In the genomic region with DNA sequence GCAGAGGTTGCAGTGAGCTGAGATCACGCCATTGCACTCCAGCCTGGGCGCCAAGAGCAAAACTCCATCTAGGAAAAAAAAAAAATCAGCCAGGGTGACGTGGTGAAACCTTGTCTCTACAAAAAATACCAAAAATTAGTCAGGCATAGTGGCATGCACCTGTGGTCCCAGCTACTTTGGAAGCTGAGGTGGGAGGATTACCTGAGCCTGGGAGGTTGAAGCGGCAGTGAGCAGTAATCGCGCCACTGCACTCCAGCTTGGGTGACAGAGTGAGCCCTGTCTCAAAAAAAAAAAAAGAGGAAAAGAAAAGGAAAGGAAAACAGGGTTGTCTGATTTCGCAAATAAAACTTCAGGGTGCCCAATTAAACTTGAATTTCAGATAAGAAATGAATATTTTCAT, we compare ENCODE assay signal across 19 cellular contexts.
"Had no signal": no experiment of that assay in that cellular context is flagged by ENCODE, and none has a peak within 500 bp of the region (broad histone marks: within the 10 kb centered on the region; RNA-seq: fewer than 3 reads in every experiment).

No MANE protein-coding gene starts in this region.

- H3K4me3 Mint-ChIP-seq: activated naive CD4-positive, alpha-beta T cell treated with anti-CD3 and anti-CD28 coated beads, Interleukin-2, amount 50 U/mL, for 24 hours; brain; immature natural killer cell; natural killer cell treated with Interleukin-12 subunit alpha and Interleukin-12 subunit beta and Interleukin-15 and Interleukin-18, amount 100 ng/mL, for 72 hours; stimulated activated naive CD8-positive, alpha-beta T cell treated with anti-CD3 and anti-CD28 coated beads, Interleukin-15, Interleukin-2, amounts not matched to agents 100 ng/mL and 50 ng/mL, for 24 hours; T-helper 2 cell treated with Interferon-gamma antibody and Interleukin-4, amounts not matched to agents 5 μg/mL and 100 μg/mL, for 36 hours had no signal

- H3K27me3 Mint-ChIP-seq: activated naive CD4-positive, alpha-beta T cell treated with anti-CD3 and anti-CD28 coated beads, Interleukin-2, amount 50 U/mL, for 24 hours; stimulated activated naive CD8-positive, alpha-beta T cell treated with anti-CD3 and anti-CD28 coated beads, Interleukin-15, Interleukin-2, amounts not matched to agents 100 ng/mL and 50 ng/mL, for 24 hours had no signal

- H3K9me3 Mint-ChIP-seq: activated naive CD4-positive, alpha-beta T cell treated with anti-CD3 and anti-CD28 coated beads, Interleukin-2, amount 50 U/mL, for 24 hours; natural killer cell treated with Interleukin-12 subunit alpha and Interleukin-12 subunit beta and Interleukin-15 and Interleukin-18, amount 100 ng/mL, for 72 hours; stimulated activated naive CD8-positive, alpha-beta T cell treated with anti-CD3 and anti-CD28 coated beads, Interleukin-15, Interleukin-2, amounts not matched to agents 100 ng/mL and 50 ng/mL, for 24 hours; T-helper 2 cell treated with Interferon-gamma antibody and Interleukin-4, amounts not matched to agents 5 μg/mL and 100 μg/mL, for 36 hours had no signal

- FAIRE-seq: urothelium cell line had no signal

- H3K4me1 Mint-ChIP-seq: activated naive CD4-positive, alpha-beta T cell treated with anti-CD3 and anti-CD28 coated beads, Interleukin-2, amount 50 U/mL, for 24 hours; immature natural killer cell had no signal

- ATAC-seq: natural killer cell treated with Interleukin-12 subunit alpha and Interleukin-12 subunit beta and Interleukin-15 and Interleukin-18, amount 100 ng/mL, for 72 hours; psoas muscle had no signal

- DNase-seq: activated gamma-delta T cell treated with Interleukin-2 at 50 U/mL for 16 hours; activated T-cell treated with anti-CD3 and anti-CD28 coated beads, Interleukin-2, amount 50 U/mL, for 1 hour; aorta; effector CD8-positive, alpha-beta T cell; foreskin melanocyte; immature natural killer cell; ovary; psoas muscle; stimulated activated CD4-positive, alpha-beta T cell treated with anti-CD3 and anti-CD28 coated beads, Interleukin-4, amount 100 ng/mL, for 24 hours; substantia nigra; tibial artery had no signal

- H3K27me3 ChIP-seq: neutrophil, ovary, right atrium auricular region, tibial artery had no signal

- H3K27ac ChIP-seq: neutrophil, ovary, psoas muscle, tibial artery had no signal

- H3K36me3 ChIP-seq: ovary, right atrium auricular region, tibial artery had no signal

- H3K9me3 ChIP-seq: neutrophil, ovary, psoas muscle, right atrium auricular region, tibial artery had no signal

- H3K27ac Mint-ChIP-seq: activated naive CD4-positive, alpha-beta T cell treated with anti-CD3 and anti-CD28 coated beads, Interleukin-2, amount 50 U/mL, for 24 hours; immature natural killer cell; natural killer cell treated with Interleukin-12 subunit alpha and Interleukin-12 subunit beta and Interleukin-15 and Interleukin-18, amount 100 ng/mL, for 72 hours; stimulated activated naive CD8-positive, alpha-beta T cell treated with anti-CD3 and anti-CD28 coated beads, Interleukin-15, Interleukin-2, amounts not matched to agents 100 ng/mL and 50 ng/mL, for 24 hours; T-helper 2 cell treated with Interferon-gamma antibody and Interleukin-4, amounts not matched to agents 5 μg/mL and 100 μg/mL, for 36 hours had no signal

- H3K4me3 ChIP-seq: ovary, psoas muscle, right atrium auricular region, tibial artery had no signal

- H3K36me3 Mint-ChIP-seq: activated naive CD4-positive, alpha-beta T cell treated with anti-CD3 and anti-CD28 coated beads, Interleukin-2, amount 50 U/mL, for 24 hours; brain; immature natural killer cell; natural killer cell treated with Interleukin-12 subunit alpha and Interleukin-12 subunit beta and Interleukin-15 and Interleukin-18, amount 100 ng/mL, for 72 hours had no signal
